Comparison of ENCODE assay signal across 10 cellular contexts in the genomic region with DNA sequence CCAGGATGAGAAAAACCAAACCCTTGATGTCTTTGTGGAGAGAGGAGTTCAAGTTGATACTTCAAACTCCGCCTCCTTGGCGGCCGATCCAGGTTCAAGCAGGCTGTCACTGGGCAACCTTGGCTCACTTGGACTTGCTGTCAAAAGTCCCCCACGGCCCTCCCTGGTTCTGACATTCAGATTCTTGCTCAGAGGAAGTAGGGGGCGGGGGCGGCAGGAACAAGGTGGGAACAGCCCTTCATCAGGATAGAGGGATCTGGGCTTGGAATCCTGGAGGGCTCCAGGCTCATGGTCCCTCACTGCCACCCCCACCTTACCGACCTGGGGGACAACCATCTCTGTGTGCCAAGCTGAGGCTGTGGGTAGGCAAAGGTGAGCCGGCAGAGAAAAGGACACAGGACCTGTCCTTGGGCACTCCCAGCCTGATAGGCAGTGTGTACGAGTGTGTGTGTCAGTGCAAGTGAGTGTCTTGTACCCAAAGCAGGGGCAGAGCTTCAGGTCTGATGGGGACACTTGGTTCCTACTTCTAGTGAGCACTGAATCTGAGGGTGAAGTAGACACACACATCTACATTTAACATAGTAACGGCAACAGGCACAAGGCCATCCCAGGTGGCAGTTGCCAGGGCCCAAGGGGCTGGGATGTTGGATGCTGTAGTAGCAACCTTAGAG. TPM values are rescaled to one million over a fixed set of nuclear protein-coding genes. Genes with fewer than 3 reads are reported as not detected.
DNase-seq lines count a peak whose midpoint lies in the region; ATAC-seq and TF ChIP-seq lines count a peak whose summit lies in the region.
"Had no signal": no experiment of that assay in that cellular context is flagged by ENCODE, and none has a peak within 500 bp of the region (broad histone marks: within the 10 kb centered on the region; RNA-seq: fewer than 3 reads in every experiment).

No MANE protein-coding gene starts in this region.

- no CpG with 5 or more reads among the region's 10 CpGs for WGBS in H9 (ENCODE audit: extremely low coverage, insufficient read length, low lambda C conversion rate)

- no peak overlapping the region for H4K5ac ChIP-seq in H9 (ENCODE audit: insufficient read length, low read depth, low read length)

- H4K20me1 ChIP-seq in H9 (ENCODE audit: control insufficient read depth, insufficient read depth, insufficient read length) (no peaks in the 10 kb centered on the region), PC-9 (ENCODE audit: insufficient read depth) (no peaks in the 10 kb centered on the region)

- H3K27me3 ChIP-seq in H9 (ENCODE audit: insufficient read depth, low read length) (no peaks in the 10 kb centered on the region), PC-9 (ENCODE audit: insufficient read depth, low read depth) (no peaks in the 10 kb centered on the region)

- H3K27ac ChIP-seq in H9 (ENCODE audit: insufficient read length, low read depth, low read length) (no peak overlapping the region), VCaP (peak overlapping the region; percentile 14; the same call in 1 of the 2 replicates), PC-9 (no peak overlapping the region)

- intact Hi-C loops in PC-9 (cut with micrococcal nuclease; ENCODE audit: unreplicated experiment) = no loop called here

- no peak overlapping the region for H2BK120ac ChIP-seq in H9 (ENCODE audit: low read depth, low read length, poor library complexity, severe bottlenecking)

- peaks cover 5% of the 10 kb centered on the region for H3K27me3 Mint-ChIP-seq in H9 (ENCODE audit: low read depth)
- peaks cover 9% of the 10 kb centered on the region for H3K27me3 Mint-ChIP-seq in endothelial cell (ENCODE audit: unreplicated experiment)

- H3K18ac ChIP-seq in H9 (ENCODE audit: insufficient read length, low read depth, low read length) = no peak overlapping the region

- no peak overlapping the region for H2BK20ac ChIP-seq in H9 (ENCODE audit: low read depth, low read length, poor library complexity, severe bottlenecking)

- H3K23me2 ChIP-seq in H9 (ENCODE audit: insufficient read length, low read depth, low read length, poor library complexity, severe bottlenecking) = no peaks in the 10 kb centered on the region

- H3K14ac ChIP-seq in H9 (ENCODE audit: insufficient read depth, low read length) = no peak overlapping the region

- no peak overlapping the region for H2BK5ac ChIP-seq in H9 (ENCODE audit: insufficient read length, low read length)

- H3K4me1 Mint-ChIP-seq in H9 (peaks cover 44 to 54% of the 10 kb centered on the region in 2 experiments), endothelial cell (ENCODE audit: unreplicated experiment) (peaks cover 37% of the 10 kb centered on the region)

- BruUV-seq in PC-9 (replicated peaks; lab: Mats Ljungman, UMichigan) = no TSS peak

- no peak overlapping the region for H3K4me3 ChIP-seq in PC-9
- H3K4me3 ChIP-seq: coronary artery, lung had no signal

- no peak overlapping the region for H3K4me2 ChIP-seq in H9 (ENCODE audit: insufficient read depth, insufficient read length, low read length)
- no peak overlapping the region for H3K4me2 ChIP-seq in PC-9

- no peak overlapping the region for H3K4ac ChIP-seq in H9 (ENCODE audit: low read depth, low read length)

- H3K79me2 ChIP-seq in H9 (ENCODE audit: insufficient read depth, low read length) (no peaks in the 10 kb centered on the region), PC-9 (ENCODE audit: low read depth) (no peaks in the 10 kb centered on the region)

- CTCF ChIA-PET in PC-9 (lab: Charles Lee) = no interaction called here

- H3K23ac ChIP-seq in H9 (ENCODE audit: insufficient read length, low read depth, low read length) = no peak overlapping the region

- POLR2A ChIA-PET in PC-9 (lab: Charles Lee; ENCODE audit: unreplicated experiment) = no interaction called here

- H2AK5ac ChIP-seq in H9 (ENCODE audit: insufficient read length, low read length) = no peak overlapping the region

- H3K36me3 Mint-ChIP-seq in H9 (ENCODE audit: insufficient read depth in 1 of 3, low read depth in 3 of 3) (no peaks in the 10 kb centered on the region), endothelial cell (ENCODE audit: low read depth, unreplicated experiment) (no peaks in the 10 kb centered on the region)

- H2BK15ac ChIP-seq in H9 (ENCODE audit: low read depth, low read length) = no peak overlapping the region

- no peak overlapping the region for H2BK12ac ChIP-seq in H9 (ENCODE audit: insufficient read length, low read depth, low read length)

- no peak overlapping the region for H3K56ac ChIP-seq in H9 (ENCODE audit: insufficient read length, low read depth, low read length)

- H3T11ph ChIP-seq in H9 (ENCODE audit: low read length) = no peak overlapping the region

- no peak overlapping the region for H4K91ac ChIP-seq in H9 (ENCODE audit: insufficient read length, low read depth, low read length)

- no peak overlapping the region for H3K9ac ChIP-seq in H9 (ENCODE audit: extremely low read depth, insufficient read length, low read length)

- DNase-seq in H9 = peak; percentile 31
- DNase-seq in endothelial cell (ENCODE audit: low spot score) = no peak
- peak; percentile 64 for DNase-seq in stimulated activated CD4-positive, alpha-beta T cell treated with anti-CD3 and anti-CD28 coated beads, Interleukin-1b, Interleukin-23, amount 100 ng/mL, for 48 hours
- DNase-seq in PC-9 = no peak
- DNase-seq in A172 (ENCODE audit: low spot score) = no peak

- H3K9me3 Mint-ChIP-seq in H9 (no peaks in the 10 kb centered on the region), endothelial cell (ENCODE audit: unreplicated experiment) (no peaks in the 10 kb centered on the region)

- no peaks in the 10 kb centered on the region for H3K9me2 ChIP-seq in PC-9 (ENCODE audit: insufficient read depth)

- H2AFZ ChIP-seq in H9 (ENCODE audit: low read length) (no peak overlapping the region), PC-9 (no peak overlapping the region)

- TF ChIP-seq CTCF in H9 (conservative IDR thresholded peaks at IDR 0.05) (no peak), VCaP (conservative IDR thresholded peaks at IDR 0.05) (no peak), endothelial cell (IDR thresholded peaks at IDR 0.05; ENCODE audit: unreplicated experiment) (no peak), PC-9 (conservative IDR thresholded peaks at IDR 0.05) (no peak)

- H3F3A ChIP-seq in PC-9 (ENCODE audit: insufficient read depth, low read depth) = peaks cover under 1% of the 10 kb centered on the region; the same call in 1 of the 2 replicates

- H3K9me3 ChIP-seq in H9 (ENCODE audit: control insufficient read depth, low read depth, low read length) (no peaks in the 10 kb centered on the region), PC-9 (ENCODE audit: insufficient read depth, low read depth) (no peaks in the 10 kb centered on the region)

- H3K4me1 ChIP-seq in H9 (ENCODE audit: insufficient read depth, low read length) (peaks cover 8% of the 10 kb centered on the region; the same call in 1 of the 2 replicates), PC-9 (replicated peaks; ENCODE audit: insufficient read depth) (no peaks in the 10 kb centered on the region)

- no peak overlapping the region for H4K8ac ChIP-seq in H9 (replicated peaks; ENCODE audit: insufficient read length, low read depth, low read length)

- ATAC-seq in HG03175 (IDR thresholded peaks at IDR 0.05; ENCODE audit: unreplicated experiment) (no peak), HG03460 (IDR thresholded peaks at IDR 0.05; ENCODE audit: unreplicated experiment) (no peak)

- H3K4me3 Mint-ChIP-seq in H9 = no peak overlapping the region
- H3K4me3 Mint-ChIP-seq in endothelial cell (ENCODE audit: unreplicated experiment) = peak overlapping the region; percentile 8

- no peaks in the 10 kb centered on the region for H3K79me1 ChIP-seq in H9 (ENCODE audit: insufficient read depth, low read depth, low read length, poor library complexity, severe bottlenecking)

- no peaks in the 10 kb centered on the region for H3K36me3 ChIP-seq in PC-9 (ENCODE audit: low read depth)

- peak overlapping the region in 1 of 3 experiments; percentile 77; a peak in 2 of 7 replicates for H3K27ac Mint-ChIP-seq in H9
- peak overlapping the region; percentile 32 for H3K27ac Mint-ChIP-seq in endothelial cell (ENCODE audit: unreplicated experiment)

RNA-seq across cellular contexts. Expression of a gene that starts 6.6 kb away (rescaled TPM):
- total RNA-seq in H9 (2021) (17.3 and 19.0 TPM in 2 replicates), endothelial cell (ENCODE audit: unreplicated experiment) (1.3 TPM), PC-9 (2021) (0.15 and 0.18 TPM in 2 replicates)
- total RNA-seq in A172 (2014; rRNA removed; shearing (Covaris generic)) = not detected in 2 replicates

RNA-seq across cellular contexts. Expression of a gene that starts 16.8 kb away (rescaled TPM):
- 107 and 109 TPM in 2 replicates for total RNA-seq in H9 (2021)
- total RNA-seq in endothelial cell (ENCODE audit: unreplicated experiment) = 150 TPM
- 72.2 and 74.8 TPM in 2 replicates for total RNA-seq in PC-9 (2021)
- total RNA-seq in A172 (2014; rRNA removed; shearing (Covaris generic)) = 76.1 and 161 TPM in 2 replicates

RNA-seq across cellular contexts. Expression of a gene that starts 54.5 kb away (rescaled TPM):
- total RNA-seq in H9 (2021) (not detected in 2 replicates), endothelial cell (ENCODE audit: unreplicated experiment) (not detected), PC-9 (2021) (not detected in 2 replicates)
- total RNA-seq in A172 (2014; rRNA removed; shearing (Covaris generic)) = not detected in 2 replicates

Comparison
In these comparisons a context has a peak if more than half of its experiments do, and no peak if none do; other contexts are left out.
1. DNase-seq: peak in H9 (single experiment) and stimulated activated CD4-positive, alpha-beta T cell treated with anti-CD3 and anti-CD28 coated beads, Interleukin-1b, Interleukin-23, amount 100 ng/mL, for 48 hours (single experiment); none in endothelial cell (single experiment), PC-9 (0 of 2) and A172 (single experiment).